Comparison of ENCODE assay signal across 8 cellular contexts in the genomic region with DNA sequence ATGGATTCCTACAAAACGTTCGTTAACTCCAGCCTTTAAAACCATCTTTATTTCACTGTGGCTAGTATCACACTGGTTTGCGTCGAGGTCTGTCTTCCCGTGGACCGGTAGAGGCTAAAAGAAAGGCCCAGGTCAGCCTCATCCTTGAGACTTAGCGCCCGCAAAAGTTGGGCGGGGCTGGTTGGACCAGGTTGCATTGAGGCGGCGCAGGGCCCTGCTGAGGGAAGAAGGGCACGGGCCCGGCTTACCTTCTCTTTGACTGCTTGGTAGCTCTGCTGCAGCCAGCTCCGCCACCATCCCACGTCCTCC. TPM values are rescaled to one million over a fixed set of nuclear protein-coding genes. Genes with fewer than 3 reads are reported as not detected.
A peak's percentile ranks its signal among the peaks of the same experiment; 100 is the strongest.
DNase-seq lines count a peak whose midpoint lies in the region; ATAC-seq and TF ChIP-seq lines count a peak whose summit lies in the region.

No MANE protein-coding gene starts in this region.

- CTCF ChIA-PET in CD4-positive, alpha-beta T cell (lab: Charles Lee) = interaction anchor here (0.8 to 1.5 kb wide), 5 partner anchors 22 to 193 kb away, joined by 3 to 5 read pairs (median 4); a partner anchor contains a TSS

- H3K27me3 Mint-ChIP-seq in CD4-positive, alpha-beta T cell = no peaks in the 10 kb centered on the region

- H3K4me3 Mint-ChIP-seq in CD4-positive, alpha-beta T cell = peak overlapping the region; percentile 98

- TF ChIP-seq CTCF in CD4-positive, alpha-beta T cell (IDR thresholded peaks at IDR 0.05) = no peak

- H3K4me3 ChIP-seq in iPS-18c (ENCODE audit: insufficient read depth, low read depth, low read length) = peak overlapping the region; percentile 100

- intact Hi-C loops in CD4-positive, alpha-beta T cell (cut with DNase I, micrococcal nuclease) = loop anchor here (1.0 to 10.0 kb wide), 8 partner anchors 42 to 749 kb away; a partner anchor contains a TSS

- H3K4me1 Mint-ChIP-seq in CD4-positive, alpha-beta T cell (ENCODE audit: low read depth) = peaks cover 24% of the 10 kb centered on the region

- peaks cover 20% of the 10 kb centered on the region for H3K36me3 Mint-ChIP-seq in CD4-positive, alpha-beta T cell (ENCODE audit: low read depth)

- no peaks in the 10 kb centered on the region for H3K27me3 ChIP-seq in CD4-positive, alpha-beta T cell (ENCODE audit: control insufficient read depth, insufficient read depth, low read length)

- peak; percentile 8 for ATAC-seq in CD4-positive, alpha-beta T cell (ENCODE audit: poor library complexity)
- peak; percentile 15 for ATAC-seq in GM21528 (IDR thresholded peaks at IDR 0.05; ENCODE audit: low FRiP score, unreplicated experiment)

- H3K27ac ChIP-seq in CD4-positive, alpha-beta T cell (ENCODE audit: low read depth, low read length) = peak overlapping the region; percentile 92
- H3K27ac ChIP-seq in angular gyrus (ENCODE audit: low read depth, low read length) = peak overlapping the region; percentile 92

- H3K27ac Mint-ChIP-seq in CD4-positive, alpha-beta T cell = no peak overlapping the region

- DNase-seq in CD4-positive, alpha-beta T cell = peak in 5 of 10 experiments; percentile 10 to 26 (median 17)
- DNase-seq in NAMALWA (ENCODE audit: low spot score) (peak; percentile 60), H4 (ENCODE audit: low spot score) (no peak), AML-193 (lab: John Stamatoyannopoulos, UW) (no peak)
- peak; percentile 55 for DNase-seq in stimulated activated CD4-positive, alpha-beta T cell treated with anti-CD3 and anti-CD28 coated beads, Interleukin-15, amount 100 ng/mL, for 24 hours

- H3K9me3 Mint-ChIP-seq in CD4-positive, alpha-beta T cell = no peaks in the 10 kb centered on the region

- POLR2A ChIA-PET in CD4-positive, alpha-beta T cell (lab: Charles Lee) = interaction anchor here (0.6 to 3.2 kb wide), 39 partner anchors 9 to 788 kb away, joined by 3 to 56 read pairs (median 7); a partner anchor contains a TSS

- no peaks in the 10 kb centered on the region for H3K9me3 ChIP-seq in CD4-positive, alpha-beta T cell (ENCODE audit: control insufficient read depth, low read length)
- no peaks in the 10 kb centered on the region for H3K9me3 ChIP-seq in iPS-18c (ENCODE audit: control insufficient read depth, insufficient read depth, low read length)

RNA-seq across cellular contexts. Expression of a gene that starts 0.5 kb away (rescaled TPM):
- 100 to 1,000 TPM; 186 to 190 TPM for total RNA-seq in CD4-positive, alpha-beta T cell
- total RNA-seq in H4 (2014; rRNA removed; shearing (Covaris generic)) = 47.0 and 47.5 TPM in 2 replicates

RNA-seq across cellular contexts. Expression of a gene that starts 31.4 kb away (rescaled TPM):
- under 1 TPM in 1 of 2 experiments, not detected in 1; 0.98 TPM for total RNA-seq in CD4-positive, alpha-beta T cell
- total RNA-seq in H4 (2014; rRNA removed; shearing (Covaris generic)) = 0.08 and 0.90 TPM in 2 replicates

RNA-seq across cellular contexts. Expression of a gene that starts 31.5 kb away (rescaled TPM):
- total RNA-seq in CD4-positive, alpha-beta T cell = 10 to 100 TPM; 38.0 to 38.6 TPM
- total RNA-seq in H4 (2014; rRNA removed; shearing (Covaris generic)) = 0.12 and 0.16 TPM in 2 replicates

RNA-seq across cellular contexts. Expression of a gene that starts 57.8 kb away (rescaled TPM):
- 10 to 100 TPM; 23.4 to 23.6 TPM for total RNA-seq in CD4-positive, alpha-beta T cell
- 102 and 133 TPM in 2 replicates for total RNA-seq in H4 (2014; rRNA removed; shearing (Covaris generic))

Comparison
In these comparisons a context has a peak if more than half of its experiments do, and no peak if none do; other contexts are left out.
1. DNase-seq: peak in NAMALWA (single experiment) and stimulated activated CD4-positive, alpha-beta T cell treated with anti-CD3 and anti-CD28 coated beads, Interleukin-15, amount 100 ng/mL, for 24 hours (single experiment); none in H4 (single experiment) and AML-193 (0 of 2).
2. RNA of a gene that starts 31.5 kb away (total RNA-seq): 38.0 to 38.6 TPM in CD4-positive, alpha-beta T cell; 0.12 to 0.16 TPM in H4; every median in the first group is over 10 times any median in the second.